In genomic region chr10:59470570-59470969, GRCh38 we compare ENCODE assay signal across 18 cellular contexts.
"Had no signal": no experiment of that assay in that cellular context is flagged by ENCODE, and none has a peak within 500 bp of the region (broad histone marks: within the 10 kb centered on the region; RNA-seq: fewer than 3 reads in every experiment).

No MANE protein-coding gene starts in this region.

- H3K27ac ChIP-seq: coronary artery, epithelial cell of prostate, transverse colon had no signal

- DNase-seq: activated CD4-positive, alpha-beta memory T cell treated with anti-CD3 and anti-CD28 coated beads for 36 hours; activated CD4-positive, alpha-beta T cell treated with anti-CD3 and anti-CD28 coated beads for 48 hours; activated effector memory CD4-positive, alpha-beta T cell treated with anti-CD3 and anti-CD28 coated beads, Interleukin-2, amount 50 U/mL, for 16 hours; activated naive CD4-positive, alpha-beta T cell treated with anti-CD3 and anti-CD28 coated beads, Interleukin-2, amount 50 U/mL, for 16 hours; activated naive CD8-positive, alpha-beta T cell treated with anti-CD3 and anti-CD28 coated beads, Interleukin-2, amount 50 U/mL, for 24 hours; activated T-cell treated with anti-CD3 and anti-CD28 coated beads, Interleukin-2, amount 50 U/mL, for 72 hours; cerebellar nuclear complex; foreskin fibroblast; immature natural killer cell; naive thymus-derived CD8-positive, alpha-beta T cell; stimulated activated CD4-positive, alpha-beta T cell treated with anti-CD3 and anti-CD28 coated beads, Interleukin-2, amount 100 ng/mL, for 48 hours; stimulated activated CD8-positive, alpha-beta memory T cell treated with anti-CD3 and anti-CD28 coated beads, Interleukin-4, amount 100 ng/mL, for 48 hours; stimulated activated naive B cell treated with anti-CD40 and anti-IgM and Interleukin-4, amounts not matched to agents 10 μg/mL and 1 μg/mL and 100 μg/mL, for 72 hours; transverse colon had no signal

- ATAC-seq: activated naive CD8-positive, alpha-beta T cell treated with anti-CD3 and anti-CD28 coated beads, Interleukin-2, amount 50 U/mL, for 24 hours; activated T-cell treated with anti-CD3 and anti-CD28 coated beads, Interleukin-2, amount 50 U/mL, for 72 hours; left lobe of liver; naive thymus-derived CD8-positive, alpha-beta T cell; stimulated activated naive B cell treated with anti-CD40 and anti-IgM and Interleukin-4, amounts not matched to agents 10 μg/mL and 1 μg/mL and 100 μg/mL, for 72 hours had no signal

- H3K27me3 ChIP-seq: transverse colon had no signal

- H3K9me3 ChIP-seq: transverse colon had no signal

- H3K27me3 Mint-ChIP-seq: activated CD4-positive, alpha-beta memory T cell treated with anti-CD3 and anti-CD28 coated beads for 36 hours; activated naive CD8-positive, alpha-beta T cell treated with anti-CD3 and anti-CD28 coated beads, Interleukin-2, amount 50 U/mL, for 24 hours; stimulated activated naive B cell treated with anti-CD40 and anti-IgM and Interleukin-4, amounts not matched to agents 10 μg/mL and 1 μg/mL and 100 μg/mL, for 72 hours had no signal

- H3K36me3 Mint-ChIP-seq: activated CD4-positive, alpha-beta memory T cell treated with anti-CD3 and anti-CD28 coated beads for 36 hours; immature natural killer cell; naive thymus-derived CD8-positive, alpha-beta T cell; stimulated activated naive B cell treated with anti-CD40 and anti-IgM and Interleukin-4, amounts not matched to agents 10 μg/mL and 1 μg/mL and 100 μg/mL, for 72 hours had no signal

- H3K4me1 ChIP-seq: transverse colon had no signal

- H3K36me3 ChIP-seq: transverse colon had no signal

- H3K4me3 Mint-ChIP-seq: activated CD4-positive, alpha-beta memory T cell treated with anti-CD3 and anti-CD28 coated beads for 36 hours; activated naive CD8-positive, alpha-beta T cell treated with anti-CD3 and anti-CD28 coated beads, Interleukin-2, amount 50 U/mL, for 24 hours; activated T-cell treated with anti-CD3 and anti-CD28 coated beads, Interleukin-2, amount 50 U/mL, for 72 hours; immature natural killer cell; naive thymus-derived CD8-positive, alpha-beta T cell; stimulated activated naive B cell treated with anti-CD40 and anti-IgM and Interleukin-4, amounts not matched to agents 10 μg/mL and 1 μg/mL and 100 μg/mL, for 72 hours had no signal

- H3K27ac Mint-ChIP-seq: activated CD4-positive, alpha-beta memory T cell treated with anti-CD3 and anti-CD28 coated beads for 36 hours; activated naive CD8-positive, alpha-beta T cell treated with anti-CD3 and anti-CD28 coated beads, Interleukin-2, amount 50 U/mL, for 24 hours; activated T-cell treated with anti-CD3 and anti-CD28 coated beads, Interleukin-2, amount 50 U/mL, for 72 hours; immature natural killer cell; naive thymus-derived CD8-positive, alpha-beta T cell; stimulated activated naive B cell treated with anti-CD40 and anti-IgM and Interleukin-4, amounts not matched to agents 10 μg/mL and 1 μg/mL and 100 μg/mL, for 72 hours had no signal

- H3K4me1 Mint-ChIP-seq: activated naive CD8-positive, alpha-beta T cell treated with anti-CD3 and anti-CD28 coated beads, Interleukin-2, amount 50 U/mL, for 24 hours; immature natural killer cell; naive thymus-derived CD8-positive, alpha-beta T cell; stimulated activated naive B cell treated with anti-CD40 and anti-IgM and Interleukin-4, amounts not matched to agents 10 μg/mL and 1 μg/mL and 100 μg/mL, for 72 hours had no signal

- H3K4me3 ChIP-seq: coronary artery, lung, transverse colon had no signal
